Comparison of ENCODE assay signal across 10 cellular contexts in the genomic region with DNA sequence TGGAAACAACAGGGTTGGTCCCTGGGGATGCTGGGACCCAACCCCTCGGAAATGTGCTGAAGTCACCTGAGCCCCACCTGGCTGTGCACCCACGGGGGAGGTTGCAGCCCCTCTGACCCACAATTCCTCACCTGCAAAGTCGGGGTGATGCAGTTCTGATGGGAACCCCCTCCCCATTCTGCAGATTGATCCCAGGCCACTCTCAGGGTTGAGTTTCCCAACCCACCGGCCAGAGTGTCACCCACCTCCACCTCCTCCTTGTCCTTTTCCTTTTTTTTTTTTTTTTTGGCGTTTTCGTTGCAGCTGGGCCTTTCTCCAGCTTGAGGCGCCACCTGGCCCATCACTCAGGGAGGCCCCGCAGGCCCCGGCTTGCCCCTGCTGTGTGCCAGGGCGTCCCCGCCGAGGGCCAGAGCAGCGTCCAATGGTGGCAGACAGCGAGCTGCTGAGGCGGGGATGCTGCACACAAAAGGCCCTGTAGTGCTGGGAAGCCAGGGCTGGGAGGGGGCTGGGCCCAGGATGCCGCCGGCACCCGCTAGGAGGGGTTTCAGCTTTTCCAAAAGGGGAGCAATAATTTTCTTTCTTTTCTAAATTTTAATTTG. TPM values are rescaled to one million over a fixed set of nuclear protein-coding genes. Genes with fewer than 3 reads are reported as not detected.
DNase-seq lines count a peak whose midpoint lies in the region; ATAC-seq and TF ChIP-seq lines count a peak whose summit lies in the region.
"Had no signal": no experiment of that assay in that cellular context is flagged by ENCODE, and none has a peak within 500 bp of the region (broad histone marks: within the 10 kb centered on the region; RNA-seq: fewer than 3 reads in every experiment).

No MANE protein-coding gene starts in this region.

- intact Hi-C loops in colonic mucosa (cut with DNase I), result no loop called here

- H3K4me3 ChIP-seq in colonic mucosa (no peak overlapping the region), MG63 (no peak overlapping the region)
- H3K4me3 ChIP-seq: mucosa of descending colon had no signal

- H3K27me3 ChIP-seq in colonic mucosa (no peaks in the 10 kb centered on the region), MG63 (no peaks in the 10 kb centered on the region)

- H3K9ac ChIP-seq in colonic mucosa (ENCODE audit: low read depth in 2 of 2, low read length in 2 of 2), result peak overlapping the region; percentile 19 to 70

- peak overlapping the region; percentile 16 for H3K27ac ChIP-seq in colonic mucosa

- ATAC-seq in GM21526 (IDR thresholded peaks at IDR 0.05; ENCODE audit: low FRiP score, unreplicated experiment) (no peak), HG03442 (IDR thresholded peaks at IDR 0.05; ENCODE audit: unreplicated experiment) (no peak)

- no peak for TF ChIP-seq CTCF in colonic mucosa (IDR thresholded peaks at IDR 0.05)

- H3K9me3 ChIP-seq in colonic mucosa (no peaks in the 10 kb centered on the region), MG63 (no peaks in the 10 kb centered on the region)
- H3K9me3 ChIP-seq: mucosa of descending colon had no signal

- H3K36me3 ChIP-seq in colonic mucosa, result no peaks in the 10 kb centered on the region
- H3K36me3 ChIP-seq in MG63, result peaks cover 27% of the 10 kb centered on the region

- peaks cover 35% of the 10 kb centered on the region for H3K4me1 ChIP-seq in colonic mucosa

- DNase-seq in DMS153 (lab: John Stamatoyannopoulos, UW) (peak; percentile 91), NCI-H2196 treated with DMSO at 0.1 percent for 48 hours (lab: John Stamatoyannopoulos, UW; ENCODE audit: unreplicated experiment) (peak; percentile 89), colonic mucosa (no peak), nucleus accumbens (lab: John Stamatoyannopoulos, UW) (peak in 52 of 56 donors; percentile 27 to 91 (median 72)), NCI-H1048 (lab: John Stamatoyannopoulos, UW) (no peak), MG63 (no peak)
- DNase-seq: DND-41 had no signal

RNA-seq across cellular contexts. Expression of a gene that starts 4.6 kb away (rescaled TPM):
- 10 to 100 TPM; 42.9 to 48.2 TPM for total RNA-seq in colonic mucosa
- 4.2 and 13.2 TPM in 2 replicates for total RNA-seq in MG63 (2014; rRNA removed; shearing (Covaris generic); ENCODE audit: low replicate concordance)

RNA-seq across cellular contexts. Expression of a gene that starts 16.0 kb away (rescaled TPM):
- 10 to 100 TPM; 47.1 to 95.2 TPM for total RNA-seq in colonic mucosa
- total RNA-seq in MG63 (2014; rRNA removed; shearing (Covaris generic); ENCODE audit: low replicate concordance), result 1.0 TPM in 1 of 2 replicates, not detected in the other

RNA-seq across cellular contexts. Expression of a gene that starts 35.5 kb away (rescaled TPM):
- 10 to 100 TPM in 1 of 2 donors, 1 to 10 TPM in 1; 8.9 to 21.7 TPM for total RNA-seq in colonic mucosa
- total RNA-seq in MG63 (2014; rRNA removed; shearing (Covaris generic); ENCODE audit: low replicate concordance), result 8.2 and 29.5 TPM in 2 replicates

RNA-seq across cellular contexts. Expression of a gene that starts 46.3 kb away (rescaled TPM):
- 1 to 10 TPM; 3.5 to 4.2 TPM for total RNA-seq in colonic mucosa
- total RNA-seq in MG63 (2014; rRNA removed; shearing (Covaris generic); ENCODE audit: low replicate concordance), result 0.99 TPM in 1 of 2 replicates, not detected in the other

RNA-seq across cellular contexts. Expression of a gene that starts 60.0 kb away (rescaled TPM):
- total RNA-seq in colonic mucosa, result 10 to 100 TPM; 24.3 to 30.9 TPM
- 0.20 and 0.95 TPM in 2 replicates for total RNA-seq in MG63 (2014; rRNA removed; shearing (Covaris generic); ENCODE audit: low replicate concordance)

Comparison
In these comparisons a context has a peak if more than half of its experiments do, and no peak if none do; other contexts are left out.
1. DNase-seq: peak in DMS153 (single experiment), NCI-H2196 treated with DMSO at 0.1 percent for 48 hours (single experiment) and nucleus accumbens (52 of 56); none in colonic mucosa (single experiment), NCI-H1048 (single experiment) and MG63 (single experiment).
2. RNA of a gene that starts 16.0 kb away (total RNA-seq): 47.1 to 95.2 TPM in colonic mucosa; 1.0 TPM in MG63; every median in the first group is over 10 times any median in the second.